Comparison of ENCODE assay signal across 22 cellular contexts in genomic region chr6:53627391-53628218, GRCh38. TPM values are rescaled to one million over a fixed set of nuclear protein-coding genes. Genes with fewer than 3 reads are reported as not detected.
DNase-seq lines count a peak whose midpoint lies in the region; ATAC-seq and TF ChIP-seq lines count a peak whose summit lies in the region.
"Had no signal": no experiment of that assay in that cellular context is flagged by ENCODE, and none has a peak within 500 bp of the region (broad histone marks: within the 10 kb centered on the region; RNA-seq: fewer than 3 reads in every experiment).

No MANE protein-coding gene starts in this region.

- intact Hi-C loops in sigmoid colon (cut with DNase I), result no loop called here

- no peaks in the 10 kb centered on the region for H3K27me3 ChIP-seq in sigmoid colon

- POLR2A ChIA-PET in HEK293 (lab: Yijun Ruan, JAX) (no interaction called here), RWPE1 (lab: Yijun Ruan, JAX; ENCODE audit: low non-redundant PET) (interaction anchor here (1.4 kb wide), 1 partner anchor 83 kb away, joined by 4 read pairs; the partner anchor contains the start of gene GCLC)

- no peak for TF ChIP-seq POLR2A in sigmoid colon (IDR thresholded peaks at IDR 0.05)

- CTCF ChIA-PET in HEK293 (lab: Yijun Ruan, JAX), result interaction anchor here (0.8 to 1.4 kb wide), 3 partner anchors 13 to 143 kb away, joined by 3 read pairs; no protein-coding TSS in a partner anchor
- CTCF ChIA-PET in RWPE1 (lab: Yijun Ruan, JAX), result interaction anchor here (0.6 to 1.0 kb wide), 3 partner anchors 16 to 311 kb away, joined by 3 to 5 read pairs (median 3); no protein-coding TSS in a partner anchor

- H3K36me3 ChIP-seq in HEK293 (ENCODE audit: control insufficient read depth in 2 of 2, insufficient read depth in 1 of 2, low read length in 2 of 2) (no peaks in the 10 kb centered on the region), sigmoid colon (no peaks in the 10 kb centered on the region)
- H3K36me3 ChIP-seq: lower lobe of right lung, upper lobe of right lung had no signal

- peak; percentile 50 for ATAC-seq in esophagus mucosa
- no peak for ATAC-seq in HG02840 (IDR thresholded peaks at IDR 0.05; ENCODE audit: low FRiP score, unreplicated experiment)
- no peak for ATAC-seq in GM18519 (IDR thresholded peaks at IDR 0.05; ENCODE audit: low FRiP score, unreplicated experiment)
- ATAC-seq in GM18511 (IDR thresholded peaks at IDR 0.05; ENCODE audit: unreplicated experiment), result no peak
- ATAC-seq: lower lobe of right lung; natural killer cell; stimulated activated effector memory CD8-positive, alpha-beta T cell treated with anti-CD3 and anti-CD28 coated beads, Interleukin-12 subunit alpha, Interleukin-12 subunit beta, amount 100 ng/mL, for 72 hours; upper lobe of right lung had no signal

- WGBS in sigmoid colon, 2 donors, result 86 to 90% methylated on average over 7 of the region's 7 CpGs

- peak; percentile 36 for DNase-seq in RWPE1 (ENCODE audit: low spot score)
- DNase-seq in sigmoid colon, result no peak
- DNase-seq in RKO (ENCODE audit: low spot score), result no peak
- DNase-seq: activated CD4-positive, alpha-beta T cell treated with anti-CD3 and anti-CD28 coated beads for 1 hour; CD4-positive, alpha-beta T cell; DMS79; glutamatergic neuron; lower lobe of right lung; MM.1S; natural killer cell; NCI-H1930; NCI-H524; SK-N-SH; T1000; upper lobe of right lung had no signal

- no peaks in the 10 kb centered on the region for H3K9me3 ChIP-seq in HEK293 (ENCODE audit: control insufficient read depth, insufficient read depth, low read depth, low read length)
- no peaks in the 10 kb centered on the region for H3K9me3 ChIP-seq in sigmoid colon
- H3K9me3 ChIP-seq: lower lobe of right lung, SK-N-SH, upper lobe of right lung had no signal

- 0 out of 2 replicates have a peak, but pooled peaks cover 2% of the 10 kb centered on the region for H3K4me1 ChIP-seq in HEK293 (ENCODE audit: control insufficient read depth, insufficient read depth, low read length)
- peaks cover 0 to 30% (median 20%) of the 10 kb centered on the region in 4 donors for H3K4me1 ChIP-seq in sigmoid colon

- TF ChIP-seq CTCF in HEK293 (tag by site-specific recombination; IDR thresholded peaks at IDR 0.05) (no peak), RWPE1 (conservative IDR thresholded peaks at IDR 0.05; ENCODE audit: low read depth) (no peak), sigmoid colon (IDR thresholded peaks at IDR 0.05) (no peak)

- H3K4me3 ChIP-seq in HEK293 (ENCODE audit: low read depth, low read length) (no peak overlapping the region), sigmoid colon (no peak overlapping the region)
- H3K4me3 ChIP-seq: lower lobe of right lung, upper lobe of right lung had no signal

- TF ChIP-seq EP300 in sigmoid colon (IDR thresholded peaks at IDR 0.05), result no peak

- no peak overlapping the region for H3K27ac ChIP-seq in HEK293 (ENCODE audit: extremely low read depth, low read depth, low read length)
- H3K27ac ChIP-seq in RWPE1, result peak overlapping the region; percentile 96
- H3K27ac ChIP-seq in sigmoid colon, result peak overlapping the region in 3 of 4 donors; percentile 49 to 67 (median 64)
- H3K27ac ChIP-seq: lower lobe of right lung, upper lobe of right lung had no signal

TF ChIP-seq in HEK293, 187 proteins besides CTCF, POLR2A, EP300 and RAD21:
- no peak for TF ChIP-seq ZNF121 (tag by site-specific recombination; IDR thresholded peaks at IDR 0.05)
- no peak for TF ChIP-seq ZNF354C (tag by site-specific recombination; IDR thresholded peaks at IDR 0.05; ENCODE audit: borderline replicate concordance, low read depth)
- TF ChIP-seq ZNF560 (tag by site-specific recombination; IDR thresholded peaks at IDR 0.05; ENCODE audit: borderline replicate concordance), result no peak
- TF ChIP-seq ZNF341 (tag by site-specific recombination; IDR thresholded peaks at IDR 0.05; ENCODE audit: low read depth), result no peak
- no peak for TF ChIP-seq ZSCAN23 (tag by site-specific recombination; IDR thresholded peaks at IDR 0.05)
- TF ChIP-seq ZNF843 (tag by site-specific recombination; IDR thresholded peaks at IDR 0.05), result no peak
- TF ChIP-seq ZBTB44 (tag by site-specific recombination; IDR thresholded peaks at IDR 0.05), result 0 out of 2 replicates have a peak, but pooled peaks have one; percentile 13
- no peak for TF ChIP-seq MEIS1 (CRISPR knock-in tag; IDR thresholded peaks at IDR 0.05; ENCODE audit: borderline replicate concordance)
- TF ChIP-seq PRDM4 (tag by site-specific recombination; IDR thresholded peaks at IDR 0.05), result no peak
- peak; percentile 92 for TF ChIP-seq ZFHX2 (tag by site-specific recombination; conservative IDR thresholded peaks at IDR 0.05)
- TF ChIP-seq ZNF704 (tag by site-specific recombination; IDR thresholded peaks at IDR 0.05), result no peak
- peak; percentile 81 for TF ChIP-seq EGR2 (tag by site-specific recombination; IDR thresholded peaks at IDR 0.05; ENCODE audit: low read depth)

RNA-seq across cellular contexts. Expression of gene KLHL31, which starts 38.0 kb away (rescaled TPM):
- total RNA-seq in esophagus mucosa (0.68 TPM), sigmoid colon (1 to 10 TPM in 1 of 4 donors, not detected in 3; 1.1 TPM)
- under 1 TPM in 2 of 3 donors, not detected in 1; 0.39 to 0.46 TPM for polyA plus RNA-seq in sigmoid colon
- total RNA-seq: pulmonary artery endothelial cell had no signal
- polyA plus RNA-seq: SK-N-SH had no signal
